ENCODE assay signal across 9 cellular contexts in genomic region chr4:158850800-158851644, GRCh38.
DNase-seq lines count a peak whose midpoint lies in the region; ATAC-seq and TF ChIP-seq lines count a peak whose summit lies in the region.
"Had no signal": no experiment of that assay in that cellular context is flagged by ENCODE, and none has a peak within 500 bp of the region (broad histone marks: within the 10 kb centered on the region; RNA-seq: fewer than 3 reads in every experiment).

No MANE protein-coding gene starts in this region.

- WGBS in hepatocyte (ENCODE audit: low lambda C conversion rate, missing lambda C conversion rate) = 67% methylated on average over 7 of the region's 7 CpGs

- H3K27ac Mint-ChIP-seq in WTC11 (no peak overlapping the region), type B pancreatic cell (peak overlapping the region; percentile 17)
- H3K27ac Mint-ChIP-seq in stimulated activated effector memory CD8-positive, alpha-beta T cell treated with anti-CD3 and anti-CD28 coated beads, Interleukin-12 subunit alpha, Interleukin-12 subunit beta, amount 100 ng/mL, for 72 hours = no peak overlapping the region

- TF ChIP-seq CTCF in WTC11 (IDR thresholded peaks at IDR 0.05) (peak; percentile 42), hepatocyte (IDR thresholded peaks at IDR 0.05; ENCODE audit: poor library complexity) (peak; percentile 80), type B pancreatic cell (conservative IDR thresholded peaks at IDR 0.05) (peak; percentile 87)

- no peak overlapping the region for H3K4me2 ChIP-seq in hepatocyte

- no peak overlapping the region for H3K4me3 ChIP-seq in hepatocyte
- H3K4me3 ChIP-seq: SJSA1 had no signal

- no peaks in the 10 kb centered on the region for H3K4me1 ChIP-seq in hepatocyte (ENCODE audit: insufficient read depth)
- H3K4me1 ChIP-seq: SJSA1 had no signal

- no peaks in the 10 kb centered on the region for H3K36me3 ChIP-seq in hepatocyte (replicated peaks; ENCODE audit: insufficient read depth, low read depth)

- no peaks in the 10 kb centered on the region for H3K9me2 ChIP-seq in hepatocyte (replicated peaks; ENCODE audit: insufficient read depth)

- H3K36me3 Mint-ChIP-seq in WTC11 (no peaks in the 10 kb centered on the region), type B pancreatic cell (peaks cover 5% of the 10 kb centered on the region)
- H3K36me3 Mint-ChIP-seq in stimulated activated effector memory CD8-positive, alpha-beta T cell treated with anti-CD3 and anti-CD28 coated beads, Interleukin-12 subunit alpha, Interleukin-12 subunit beta, amount 100 ng/mL, for 72 hours = no peaks in the 10 kb centered on the region

- H3K9me3 ChIP-seq in hepatocyte (ENCODE audit: low read depth) = no peaks in the 10 kb centered on the region
- H3K9me3 ChIP-seq: SJSA1 had no signal

- no peaks in the 10 kb centered on the region for H3K79me2 ChIP-seq in hepatocyte

- H4K20me1 ChIP-seq in hepatocyte (ENCODE audit: insufficient read depth, poor library complexity, severe bottlenecking) = no peaks in the 10 kb centered on the region

- no peak overlapping the region for H3K27ac ChIP-seq in hepatocyte
- H3K27ac ChIP-seq: SJSA1 had no signal

- no peaks in the 10 kb centered on the region for H3K27me3 ChIP-seq in hepatocyte
- H3K27me3 ChIP-seq: SJSA1 had no signal

- H3K9me3 Mint-ChIP-seq in WTC11 = no peaks in the 10 kb centered on the region
- no peaks in the 10 kb centered on the region for H3K9me3 Mint-ChIP-seq in type B pancreatic cell
- H3K9me3 Mint-ChIP-seq in stimulated activated effector memory CD8-positive, alpha-beta T cell treated with anti-CD3 and anti-CD28 coated beads, Interleukin-12 subunit alpha, Interleukin-12 subunit beta, amount 100 ng/mL, for 72 hours = no peaks in the 10 kb centered on the region

- no peak overlapping the region for H2AFZ ChIP-seq in hepatocyte

- no peak overlapping the region for H3K4me3 Mint-ChIP-seq in WTC11
- H3K4me3 Mint-ChIP-seq in type B pancreatic cell = no peak overlapping the region
- H3K4me3 Mint-ChIP-seq in stimulated activated effector memory CD8-positive, alpha-beta T cell treated with anti-CD3 and anti-CD28 coated beads, Interleukin-12 subunit alpha, Interleukin-12 subunit beta, amount 100 ng/mL, for 72 hours = no peak overlapping the region

- H3K4me1 Mint-ChIP-seq in WTC11 (peaks cover 18% of the 10 kb centered on the region), type B pancreatic cell (ENCODE audit: unreplicated experiment) (peaks cover 14% of the 10 kb centered on the region)
- H3K4me1 Mint-ChIP-seq in stimulated activated effector memory CD8-positive, alpha-beta T cell treated with anti-CD3 and anti-CD28 coated beads, Interleukin-12 subunit alpha, Interleukin-12 subunit beta, amount 100 ng/mL, for 72 hours = peaks cover 27% of the 10 kb centered on the region

- DNase-seq in EH (ENCODE audit: low read depth) (peak; percentile 57), WTC11 (ENCODE audit: low spot score) (no peak), hepatocyte (ENCODE audit: low spot score) (peak; percentile 54), type B pancreatic cell (ENCODE audit: extremely low spot score, unreplicated experiment) (no peak), mucosa of gallbladder (ENCODE audit: low spot score) (no peak)
- no peak for DNase-seq in stimulated activated CD4-positive, alpha-beta T cell treated with anti-CD3 and anti-CD28 coated beads, Interleukin-4, amount 100 ng/mL, for 1 hour
- DNase-seq in stimulated activated effector memory CD8-positive, alpha-beta T cell treated with anti-CD3 and anti-CD28 coated beads, Interleukin-12 subunit alpha, Interleukin-12 subunit beta, amount 100 ng/mL, for 72 hours (ENCODE audit: low spot score in 2 of 2) = no peak

- CTCF ChIA-PET in WTC11 (lab: Charles Lee) = interaction anchor here (0.6 to 2.2 kb wide), 10 partner anchors 10 to 526 kb away, joined by 3 to 10 read pairs (median 4); no protein-coding TSS in a partner anchor

- ATAC-seq in HG03571 (IDR thresholded peaks at IDR 0.05; ENCODE audit: unreplicated experiment) (peak; percentile 10), WTC11 (no peak)
- no peak for ATAC-seq in stimulated activated effector memory CD8-positive, alpha-beta T cell treated with anti-CD3 and anti-CD28 coated beads, Interleukin-12 subunit alpha, Interleukin-12 subunit beta, amount 100 ng/mL, for 72 hours

- H3K27me3 Mint-ChIP-seq in WTC11 (ENCODE audit: low read depth) (no peaks in the 10 kb centered on the region), type B pancreatic cell (no peaks in the 10 kb centered on the region)

- POLR2A ChIA-PET in WTC11 (lab: Charles Lee) = no interaction called here

TF ChIP-seq in WTC11, 78 proteins besides CTCF, POLR2A, EP300 and RAD21 (continues in another document):
- TF ChIP-seq ZNF232 (CRISPR knock-in tag; IDR thresholded peaks at IDR 0.05) = no peak
- TF ChIP-seq SOX15 (CRISPR knock-in tag; IDR thresholded peaks at IDR 0.05) = no peak
- no peak for TF ChIP-seq SMAD4 (CRISPR knock-in tag; IDR thresholded peaks at IDR 0.05)
- no peak for TF ChIP-seq TEAD4 (CRISPR knock-in tag; IDR thresholded peaks at IDR 0.05)
- no peak for TF ChIP-seq ZNF281 (CRISPR knock-in tag; IDR thresholded peaks at IDR 0.05)
- no peak for TF ChIP-seq ZNF425 (CRISPR knock-in tag; conservative IDR thresholded peaks at IDR 0.05)
- no peak for TF ChIP-seq ZNF416 (CRISPR knock-in tag; IDR thresholded peaks at IDR 0.05)
- no peak for TF ChIP-seq CREM (CRISPR knock-in tag; IDR thresholded peaks at IDR 0.05)
- TF ChIP-seq ATF2 (CRISPR knock-in tag; IDR thresholded peaks at IDR 0.05; ENCODE audit: borderline replicate concordance, low read depth) = no peak
- no peak for TF ChIP-seq TCF7 (CRISPR knock-in tag; IDR thresholded peaks at IDR 0.05; ENCODE audit: low read depth)

Comparison
In these comparisons a context has a peak if more than half of its experiments do, and no peak if none do; other contexts are left out.
1. DNase-seq: peak in EH (single experiment) and hepatocyte (single experiment); none in WTC11 (single experiment), type B pancreatic cell (single experiment), stimulated activated CD4-positive, alpha-beta T cell treated with anti-CD3 and anti-CD28 coated beads, Interleukin-4, amount 100 ng/mL, for 1 hour (single experiment), stimulated activated effector memory CD8-positive, alpha-beta T cell treated with anti-CD3 and anti-CD28 coated beads, Interleukin-12 subunit alpha, Interleukin-12 subunit beta, amount 100 ng/mL, for 72 hours (0 of 2) and mucosa of gallbladder (single experiment).
2. Peak in every context shown above with its lines, with median percentiles within 50 percentile points of each other: CTCF ChIP-seq.